16 cellular contexts compared by ENCODE assay signal in the genomic region with DNA sequence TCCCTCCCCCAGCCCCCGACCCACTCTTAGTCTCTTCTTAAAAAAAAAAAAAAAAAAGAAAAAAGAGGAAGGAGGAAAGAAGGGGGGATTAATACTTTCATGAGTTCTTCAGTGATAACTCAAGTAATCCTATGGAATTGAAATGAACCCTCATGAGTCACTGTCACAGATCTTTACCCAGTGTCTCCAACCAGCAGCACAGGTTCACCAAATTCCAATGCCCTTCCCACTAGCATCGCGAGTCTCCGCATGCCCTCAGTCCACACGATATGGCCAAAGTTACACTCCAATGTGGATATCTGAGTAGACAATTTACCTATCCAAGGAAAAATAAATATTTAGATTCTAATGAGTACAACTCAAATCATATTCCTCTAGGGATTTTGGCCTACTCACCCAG.
DNase-seq lines count a peak whose midpoint lies in the region; ATAC-seq and TF ChIP-seq lines count a peak whose summit lies in the region.
"Had no signal": no experiment of that assay in that cellular context is flagged by ENCODE, and none has a peak within 500 bp of the region (broad histone marks: within the 10 kb centered on the region; RNA-seq: fewer than 3 reads in every experiment).

No MANE protein-coding gene starts in this region.

- H3K79me2 ChIP-seq in GM23338 (replicated peaks; ENCODE audit: insufficient read depth): peaks cover 2% of the 10 kb centered on the region; the same call in 1 of the 2 replicates

- H2AFZ ChIP-seq in GM23338: no peak overlapping the region

- H3K36me3 ChIP-seq in GM23338 (ENCODE audit: insufficient read depth): peaks cover 87% of the 10 kb centered on the region

- H3K27ac Mint-ChIP-seq in GM23338: no peak overlapping the region

- no peaks in the 10 kb centered on the region for H3K9me3 Mint-ChIP-seq in GM23338
- H3K9me3 Mint-ChIP-seq: CD4-positive, alpha-beta memory T cell had no signal

- H3K4me3 Mint-ChIP-seq in GM23338: no peak overlapping the region
- H3K4me3 Mint-ChIP-seq: CD4-positive, alpha-beta memory T cell had no signal

- H3F3A ChIP-seq in GM23338 (replicated peaks; ENCODE audit: low read depth): peaks cover 9% of the 10 kb centered on the region; the same call in 1 of the 2 replicates

- H3K36me3 Mint-ChIP-seq in GM23338 (ENCODE audit: low read depth): peaks cover 86% of the 10 kb centered on the region

- CTCF ChIA-PET in RWPE1 (lab: Yijun Ruan, JAX): no interaction called here

- H3K4me3 ChIP-seq in GM23338: no peak overlapping the region
- H3K4me3 ChIP-seq in epithelial cell of esophagus (ENCODE audit: low read length): no peak overlapping the region
- H3K4me3 ChIP-seq in coronary artery: no peak overlapping the region

- no peak for ATAC-seq in GM23338
- peak; percentile 68 for ATAC-seq in foreskin keratinocyte

- peaks cover 5% of the 10 kb centered on the region; the same call in 1 of the 2 replicates for H4K20me1 ChIP-seq in GM23338 (replicated peaks; ENCODE audit: insufficient read depth)

- no peak for TF ChIP-seq CTCF in GM23338 (conservative IDR thresholded peaks at IDR 0.05; ENCODE audit: low read depth in 2 of 2)
- TF ChIP-seq CTCF in RWPE1 (conservative IDR thresholded peaks at IDR 0.05; ENCODE audit: low read depth): no peak
- TF ChIP-seq CTCF in epithelial cell of esophagus (IDR thresholded peaks at IDR 0.05; ENCODE audit: insufficient read depth, low read depth, low read length, missing control alignments): no peak
- no peak for TF ChIP-seq CTCF in foreskin keratinocyte (conservative IDR thresholded peaks at IDR 0.05)
- no peak for TF ChIP-seq CTCF in coronary artery (IDR thresholded peaks at IDR 0.05)

- no peak overlapping the region for H3K4me2 ChIP-seq in GM23338

- H3K9me2 ChIP-seq in GM23338 (ENCODE audit: insufficient read depth): no peaks in the 10 kb centered on the region

- DNase-seq in GM23338 (ENCODE audit: low spot score): no peak
- DNase-seq in RWPE1 (ENCODE audit: low spot score): peak; percentile 57
- peak; percentile 80 for DNase-seq in epithelial cell of esophagus (ENCODE audit: low read depth)
- peak; percentile 47 to 71 for DNase-seq in foreskin keratinocyte
- no peak for DNase-seq in SIG-M5 treated with dmso at 0.1 percent for 504 hours (lab: John Stamatoyannopoulos, UW; ENCODE audit: unreplicated experiment)
- DNase-seq in retina: no peak
- DNase-seq in T-helper 1 cell: no peak
- DNase-seq in coronary artery (ENCODE audit: low spot score): no peak
- DNase-seq: C1 segment of cervical spinal cord; Calu3; CD4-positive, alpha-beta memory T cell; COR-L47; DMS53; DMS79 treated with DMSO at 0.1 percent for 48 hours; GF-D8; H7 had no signal

- H3K27me3 ChIP-seq in GM23338 (ENCODE audit: insufficient read depth): no peaks in the 10 kb centered on the region
- no peaks in the 10 kb centered on the region for H3K27me3 ChIP-seq in foreskin keratinocyte

- no peaks in the 10 kb centered on the region for H3K4me1 ChIP-seq in GM23338 (ENCODE audit: insufficient read depth)
- peaks cover 7% of the 10 kb centered on the region for H3K4me1 ChIP-seq in foreskin keratinocyte

- H3K27ac ChIP-seq in GM23338 (ENCODE audit: low read depth): 0 out of 2 replicates have a peak overlapping the region, but pooled peaks have one; percentile 28
- H3K27ac ChIP-seq in RWPE1: no peak overlapping the region
- no peak overlapping the region for H3K27ac ChIP-seq in foreskin keratinocyte
- no peak overlapping the region for H3K27ac ChIP-seq in coronary artery

- H3K4me1 Mint-ChIP-seq in GM23338: no peaks in the 10 kb centered on the region
- H3K4me1 Mint-ChIP-seq: CD4-positive, alpha-beta memory T cell had no signal

- POLR2A ChIA-PET in RWPE1 (lab: Yijun Ruan, JAX; ENCODE audit: low non-redundant PET): no interaction called here

- H3K27me3 Mint-ChIP-seq in GM23338 (ENCODE audit: insufficient read depth, low read depth, poor library complexity): peaks cover 3% of the 10 kb centered on the region
- H3K27me3 Mint-ChIP-seq: CD4-positive, alpha-beta memory T cell had no signal

TF ChIP-seq in GM23338, 12 proteins besides CTCF, POLR2A, EP300 and RAD21:
- no peak for TF ChIP-seq JUNB (IDR thresholded peaks at IDR 0.05; ENCODE audit: unreplicated experiment)
- TF ChIP-seq, protein P1, sequence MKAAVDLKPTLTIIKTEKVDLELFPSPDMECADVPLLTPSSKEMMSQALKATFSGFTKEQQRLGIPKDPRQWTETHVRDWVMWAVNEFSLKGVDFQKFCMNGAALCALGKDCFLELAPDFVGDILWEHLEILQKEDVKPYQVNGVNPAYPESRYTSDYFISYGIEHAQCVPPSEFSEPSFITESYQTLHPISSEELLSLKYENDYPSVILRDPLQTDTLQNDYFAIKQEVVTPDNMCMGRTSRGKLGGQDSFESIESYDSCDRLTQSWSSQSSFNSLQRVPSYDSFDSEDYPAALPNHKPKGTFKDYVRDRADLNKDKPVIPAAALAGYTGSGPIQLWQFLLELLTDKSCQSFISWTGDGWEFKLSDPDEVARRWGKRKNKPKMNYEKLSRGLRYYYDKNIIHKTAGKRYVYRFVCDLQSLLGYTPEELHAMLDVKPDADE (IDR thresholded peaks at IDR 0.05): no peak
- TF ChIP-seq STAT1 (IDR thresholded peaks at IDR 0.05; ENCODE audit: unreplicated experiment): no peak
- no peak for TF ChIP-seq CREB1 (CRISPR knock-in tag; IDR thresholded peaks at IDR 0.05; ENCODE audit: low read depth)
TF ChIP-seq in GM23338: peak in this region for 0.

Comparison
In these comparisons a context has a peak if more than half of its experiments do, and no peak if none do; other contexts are left out.
1. DNase-seq: peak in RWPE1 (single experiment), epithelial cell of esophagus (single experiment) and foreskin keratinocyte (2 of 2); none in GM23338 (single experiment), SIG-M5 treated with dmso at 0.1 percent for 504 hours (single experiment), retina (single experiment), T-helper 1 cell (0 of 5) and coronary artery (single experiment).